Comparison of ENCODE assay signal across 8 cellular contexts in genomic region chr16:85554791-85555548, GRCh38. TPM values are rescaled to one million over a fixed set of nuclear protein-coding genes. Genes with fewer than 3 reads are reported as not detected.
DNase-seq lines count a peak whose midpoint lies in the region; ATAC-seq, FAIRE-seq and TF ChIP-seq lines count a peak whose summit lies in the region.

No MANE protein-coding gene starts in this region.

- H3F3A ChIP-seq in MM.1S (ENCODE audit: insufficient read depth, low read length) = peaks cover 25% of the 10 kb centered on the region

- CTCF ChIA-PET in HepG2 (lab: Yijun Ruan, JAX; ENCODE audit: low intra/inter-chr PET ratio, low total read pairs) = no interaction called here

- peak; percentile 20 to 27 for ATAC-seq in activated CD4-positive, CD25-positive, alpha-beta regulatory T cell treated with anti-CD3 and anti-CD28 coated beads, Interleukin-2, amount 50 U/mL, for 24 hours
- ATAC-seq in HepG2 (no peak), HG03520 (IDR thresholded peaks at IDR 0.05; ENCODE audit: unreplicated experiment) (no peak)

- TF ChIP-seq EP300 in HepG2 (IDR thresholded peaks at IDR 0.05; ENCODE audit: low read depth in 2 of 2, low read length in 2 of 2) (no peak), HepG2 (CRISPR knock-in tag; IDR thresholded peaks at IDR 0.05; ENCODE audit: borderline replicate concordance) (no peak)

- H3K27ac ChIP-seq in MM.1S (ENCODE audit: low read length) (peak overlapping the region; percentile 78), HepG2 (ENCODE audit: extremely low read length, insufficient read depth, low read length) (peak overlapping the region; percentile 73)

- H3K9ac ChIP-seq in MM.1S (ENCODE audit: low read length) (peak overlapping the region; percentile 67), HepG2 (ENCODE audit: insufficient read depth, low read depth, low read length) (peak overlapping the region; percentile 76)

- peak; percentile 38; the same call in 1 of the 2 replicates for TF ChIP-seq RAD21 in HepG2 (CRISPR knock-in tag; IDR thresholded peaks at IDR 0.05)

- BruUV-seq in HepG2 (replicated peaks; lab: Mats Ljungman, UMichigan) = no TSS peak

- H3K4me2 ChIP-seq in MM.1S (ENCODE audit: low read depth, low read length) (peak overlapping the region; percentile 41; the same call in 1 of the 2 replicates), HepG2 (ENCODE audit: low read depth, low read length) (peak overlapping the region; percentile 86)

- DNase-seq in EL (peak; percentile 82), MM.1S (peak; percentile 14), cerebellar cortex (ENCODE audit: low spot score) (peak; percentile 54), HepG2 (ENCODE audit: low spot score) (no peak), NCI-H510A (lab: John Stamatoyannopoulos, UW) (no peak)
- peak; percentile 38 to 57 (median 46) for DNase-seq in stimulated activated CD4-positive, alpha-beta T cell treated with anti-CD3 and anti-CD28 coated beads, TNF-alpha, amount 100 ng/mL, for 4 hours (ENCODE audit: low read depth in 3 of 3)

- H3K9me3 ChIP-seq in MM.1S (replicated peaks; ENCODE audit: insufficient read depth, low read length) (no peaks in the 10 kb centered on the region), HepG2 (ENCODE audit: low read length) (no peaks in the 10 kb centered on the region)

- H3K9me2 ChIP-seq in MM.1S (replicated peaks; ENCODE audit: insufficient read depth, low read length) = no peaks in the 10 kb centered on the region

- H2AFZ ChIP-seq in MM.1S (ENCODE audit: low read length) (0 out of 2 replicates have a peak overlapping the region, but pooled peaks have one; percentile 8), HepG2 (ENCODE audit: low read length) (no peak overlapping the region)

- H3K4me1 ChIP-seq in MM.1S (ENCODE audit: low read length) (0 out of 2 replicates have a peak, but pooled peaks cover 3% of the 10 kb centered on the region), HepG2 (ENCODE audit: insufficient read depth, low read length) (peaks cover 65% of the 10 kb centered on the region)

- in situ Hi-C loops in HepG2 (cut with HindIII; ENCODE audit: extremely low pct_ligation_motif_present, low pct_unique_long_range_greater_than_20kb) = loop anchor here (5.0 kb wide), 2 partner anchors 38 to 113 kb away; no protein-coding TSS in a partner anchor

- H3K36me3 ChIP-seq in MM.1S (replicated peaks; ENCODE audit: insufficient read depth, low read length) (no peaks in the 10 kb centered on the region), HepG2 (replicated peaks in 1 of 2; ENCODE audit: control insufficient read depth in 1 of 2, insufficient read depth in 2 of 2, low read length in 2 of 2) (no peaks in the 10 kb centered on the region)

- no peaks in the 10 kb centered on the region for H3K27me3 ChIP-seq in MM.1S (replicated peaks; ENCODE audit: insufficient read depth, low read length)
- H3K27me3 ChIP-seq in HepG2 (ENCODE audit: control insufficient read depth in 1 of 2, insufficient read depth in 2 of 2, low read length in 2 of 2) = no peaks in the 10 kb centered on the region

- POLR2A ChIA-PET in HepG2 (lab: Yijun Ruan, JAX) = interaction anchor here (1.2 to 7.4 kb wide), 11 partner anchors 9 to 133 kb away, joined by 3 to 145 read pairs (median 14); partner anchors contain the start of gene GSE1

- TF ChIP-seq POLR2A in HepG2 (IDR thresholded peaks at IDR 0.05; ENCODE audit: insufficient read depth in 1 of 2, low read depth in 2 of 2, low read length in 2 of 2) = peak in 1 of 2 experiments; percentile 43; a peak in 1 of 4 replicates

- FAIRE-seq in HepG2 (lab: Jason Lieb, UNC) = no peak

- H4K20me1 ChIP-seq in MM.1S (ENCODE audit: insufficient read depth, low read length) (no peaks in the 10 kb centered on the region), HepG2 (ENCODE audit: insufficient read depth, low read length) (peaks cover 21% of the 10 kb centered on the region; the same call in 1 of the 2 replicates)

- TF ChIP-seq CTCF in MM.1S (IDR thresholded peaks at IDR 0.05; ENCODE audit: low read length) (no peak), HepG2 (CRISPR knock-in tag; IDR thresholded peaks at IDR 0.05) (0 out of 2 replicates have a peak, but pooled peaks have one; percentile 3)

- H3K79me2 ChIP-seq in MM.1S (ENCODE audit: low read length) = peaks cover 39% of the 10 kb centered on the region
- peaks cover 40% of the 10 kb centered on the region for H3K79me2 ChIP-seq in HepG2 (ENCODE audit: insufficient read depth, low read length)

- H3K4me3 ChIP-seq in MM.1S (ENCODE audit: low read length) (peak overlapping the region; percentile 74), HepG2 (replicated peaks in 1 of 3; ENCODE audit: insufficient read depth in 1 of 3, low read depth in 2 of 3, low read length in 3 of 3) (peak overlapping the region; percentile 75 to 82 (median 81))

- intact Hi-C loops in HepG2 (cut with micrococcal nuclease; ENCODE audit: unreplicated experiment) = no loop called here

- WGBS in HepG2 (ENCODE audit: low lambda C conversion rate) = under 1% methylated on average over 56 of the region's 68 CpGs

TF ChIP-seq in HepG2, 621 proteins besides CTCF, POLR2A, EP300 and RAD21 (continues in another document):
- no peak for TF ChIP-seq ZNF558 (CRISPR knock-in tag; IDR thresholded peaks at IDR 0.05; ENCODE audit: borderline replicate concordance)
- TF ChIP-seq MXI1 (IDR thresholded peaks at IDR 0.05; ENCODE audit: borderline replicate concordance, low read depth, low read length) = peak; percentile 23; the same call in 1 of the 3 replicates
- no peak for TF ChIP-seq FOXK2 (IDR thresholded peaks at IDR 0.05)
- no peak for TF ChIP-seq ASH2L (IDR thresholded peaks at IDR 0.05; ENCODE audit: insufficient read length, low read depth, low read length)
- no peak for TF ChIP-seq ZNF430 (CRISPR knock-in tag; IDR thresholded peaks at IDR 0.05)
- TF ChIP-seq FOXA1 (IDR thresholded peaks at IDR 0.05) = no peak
- TF ChIP-seq FOXA1 (CRISPR knock-in tag; IDR thresholded peaks at IDR 0.05) = no peak
- no peak for TF ChIP-seq ZNF367 (CRISPR knock-in tag; IDR thresholded peaks at IDR 0.05; ENCODE audit: borderline replicate concordance)
- no peak for TF ChIP-seq HCFC1 (IDR thresholded peaks at IDR 0.05; ENCODE audit: low read depth, low read length)
- TF ChIP-seq ZFP82 (CRISPR knock-in tag; IDR thresholded peaks at IDR 0.05; ENCODE audit: borderline replicate concordance) = no peak
- no peak for TF ChIP-seq ZNF296 (CRISPR knock-in tag; conservative IDR thresholded peaks at IDR 0.05)
- no peak for TF ChIP-seq EED (CRISPR knock-in tag; IDR thresholded peaks at IDR 0.05)
- TF ChIP-seq CREM (IDR thresholded peaks at IDR 0.05) = no peak
- TF ChIP-seq CREM (CRISPR knock-in tag; IDR thresholded peaks at IDR 0.05) = no peak
- TF ChIP-seq ELF3 (CRISPR knock-in tag; IDR thresholded peaks at IDR 0.05) = 0 out of 2 replicates have a peak, but pooled peaks have one; percentile 13
- TF ChIP-seq FOSL2 (CRISPR knock-in tag; IDR thresholded peaks at IDR 0.05) = peak; percentile 37; the same call in 1 of the 2 replicates

RNA-seq across cellular contexts. Expression of gene GSE1, which starts 58.2 kb away (rescaled TPM):
- total RNA-seq in HepG2 (2016; rRNA removed; fragmentation: Illumina TruSeq; extraction: Trizol) = 16.1 and 19.5 TPM in 2 replicates
- total RNA-seq in HepG2 (2016; cell fraction: cytosol; rRNA removed; fragmentation: Illumina TruSeq; extraction: Trizol; ENCODE audit: low read depth) = 13.0 and 16.7 TPM in 2 replicates
- 15.4 and 17.4 TPM in 2 replicates for total RNA-seq in HepG2 (2016; cell fraction: insoluble cytoplasmic fraction; rRNA removed; fragmentation: Illumina TruSeq; extraction: Trizol)
- total RNA-seq in HepG2 (2016; cell fraction: membrane; rRNA removed; fragmentation: Illumina TruSeq; extraction: Trizol) = 18.2 and 21.4 TPM in 2 replicates
- 31.6 and 33.0 TPM in 2 replicates for total RNA-seq in HepG2 (2016; cell fraction: nucleus; rRNA removed; fragmentation: Illumina TruSeq; extraction: Trizol)
- polyA plus RNA-seq in HepG2 (2011; rRNA removed) = 31.2 and 37.7 TPM in 2 replicates
- polyA plus RNA-seq in HepG2 (2011; cell fraction: cytosol; rRNA removed) = 20.9 and 26.7 TPM in 2 replicates
- polyA plus RNA-seq in HepG2 (2011; cell fraction: nucleus; rRNA removed) = 132 and 135 TPM in 2 replicates
- polyA plus RNA-seq in HepG2 (2012) = 43.5 and 43.7 TPM in 2 replicates
- 1.4 and 1.7 TPM in 2 replicates for polyA plus RNA-seq in HepG2 (2016; cell fraction: cytosol; fragmentation: Illumina TruSeq; extraction: Trizol; ENCODE audit: low read depth)
- 22.8 and 30.2 TPM in 2 replicates for polyA plus RNA-seq in HepG2 (2016; cell fraction: insoluble cytoplasmic fraction; fragmentation: Illumina TruSeq; extraction: Trizol; ENCODE audit: low read depth)
- polyA plus RNA-seq in HepG2 (2016; cell fraction: membrane; fragmentation: Illumina TruSeq; extraction: Trizol; ENCODE audit: low read depth) = 4.4 and 5.4 TPM in 2 replicates
- polyA plus RNA-seq in HepG2 (2016; cell fraction: nucleus; fragmentation: Illumina TruSeq; extraction: Trizol; ENCODE audit: insufficient read depth, low read depth) = 70.9 and 78.3 TPM in 2 replicates
- 24.8 and 50.4 TPM in 2 replicates for polyA minus RNA-seq in HepG2 (2011; rRNA and poly(A)+ RNA removed; ENCODE audit: low replicate concordance)
- polyA minus RNA-seq in HepG2 (2011; cell fraction: cytosol; rRNA and poly(A)+ RNA removed) = 36.3 and 45.8 TPM in 2 replicates
- 83.8 and 96.8 TPM in 2 replicates for polyA minus RNA-seq in HepG2 (2011; cell fraction: nucleus; rRNA and poly(A)+ RNA removed)

Comparison
In these comparisons a context has a peak if more than half of its experiments do, and no peak if none do; other contexts are left out.
1. DNase-seq: peak in EL (single experiment), MM.1S (single experiment), cerebellar cortex (single experiment) and stimulated activated CD4-positive, alpha-beta T cell treated with anti-CD3 and anti-CD28 coated beads, TNF-alpha, amount 100 ng/mL, for 4 hours (3 of 3); none in HepG2 (single experiment) and NCI-H510A (single experiment).
2. ATAC-seq: peak in activated CD4-positive, CD25-positive, alpha-beta regulatory T cell treated with anti-CD3 and anti-CD28 coated beads, Interleukin-2, amount 50 U/mL, for 24 hours (2 of 2); none in HepG2 (single experiment) and HG03520 (single experiment).